In the genomic region with DNA sequence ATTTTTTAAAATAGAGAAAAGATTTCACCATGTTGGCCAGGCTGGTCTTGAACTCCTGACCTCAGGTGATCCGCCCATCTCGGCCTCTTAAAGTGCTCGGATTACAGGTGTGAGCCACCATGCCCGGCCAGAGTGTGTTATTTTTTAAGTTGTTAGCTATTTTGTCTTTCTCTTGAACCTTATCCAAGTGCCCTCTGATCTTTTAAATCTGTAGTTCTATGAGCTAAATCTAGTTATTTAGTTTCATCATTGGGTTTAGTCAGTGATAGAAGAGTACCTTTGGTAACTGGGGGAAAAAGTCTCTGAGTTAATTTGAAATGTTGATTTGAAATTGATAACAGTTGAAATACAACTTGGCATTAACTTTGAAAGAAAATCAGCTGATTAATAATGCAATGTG, we compare ENCODE assay signal across 9 cellular contexts.
"Had no signal": no experiment of that assay in that cellular context is flagged by ENCODE, and none has a peak within 500 bp of the region (broad histone marks: within the 10 kb centered on the region; RNA-seq: fewer than 3 reads in every experiment).

No MANE protein-coding gene starts in this region.

- ATAC-seq: GM23338, K562 had no signal

- DNase-seq: H9, HCEC 1CT, HFFc6, IMR-90 had no signal

- FAIRE-seq: H1, H54, K562 had no signal

- H3K4me3 ChIP-seq: GM23338, K562 had no signal

- H3K27ac ChIP-seq: HL-60 had no signal
